Comparison of ENCODE assay signal across 2 cellular contexts in genomic region chr12:6965714-6966113, GRCh38.
TF ChIP-seq lines count a peak whose summit lies in the region.

No MANE protein-coding gene starts in this region.

TF ChIP-seq in HEK293, 187 proteins besides CTCF, POLR2A, EP300 and RAD21:
- peak; percentile 38 for TF ChIP-seq GLIS1 (tag by site-specific recombination; IDR thresholded peaks at IDR 0.05)
- no peak for TF ChIP-seq MZF1 (tag by site-specific recombination; IDR thresholded peaks at IDR 0.05; ENCODE audit: borderline replicate concordance)
- 0 out of 2 replicates have a peak, but pooled peaks have one; percentile 3 for TF ChIP-seq ZNF366 (tag by site-specific recombination; conservative IDR thresholded peaks at IDR 0.05)
- TF ChIP-seq ZNF140 (tag by site-specific recombination; IDR thresholded peaks at IDR 0.05) = no peak
- TF ChIP-seq TCF7L2 (IDR thresholded peaks at IDR 0.05; ENCODE audit: borderline replicate concordance, low read depth, low read length) = no peak
- TF ChIP-seq ZNF600 (tag by site-specific recombination; IDR thresholded peaks at IDR 0.05) = no peak
- TF ChIP-seq WT1 (tag by site-specific recombination; IDR thresholded peaks at IDR 0.05) = 0 out of 2 replicates have a peak, but pooled peaks have one; percentile 27
- TF ChIP-seq ZNF704 (tag by site-specific recombination; IDR thresholded peaks at IDR 0.05) = no peak
- TF ChIP-seq ZNF529 (tag by site-specific recombination; IDR thresholded peaks at IDR 0.05; ENCODE audit: insufficient replicate concordance) = no peak
- 0 out of 2 replicates have a peak, but pooled peaks have one; percentile 12 for TF ChIP-seq ZSCAN30 (tag by site-specific recombination; IDR thresholded peaks at IDR 0.05)
- peak; percentile 42; the same call in 1 of the 2 replicates for TF ChIP-seq SP2 (tag by site-specific recombination; IDR thresholded peaks at IDR 0.05)

TF ChIP-seq in GM12878, 131 proteins besides CTCF, POLR2A, EP300 and RAD21:
- TF ChIP-seq SIN3A (IDR thresholded peaks at IDR 0.05; ENCODE audit: low read depth, low read length) = no peak
- TF ChIP-seq ZBED1 (IDR thresholded peaks at IDR 0.05; ENCODE audit: borderline replicate concordance) = no peak
- TF ChIP-seq NR2C2 (IDR thresholded peaks at IDR 0.05; ENCODE audit: borderline replicate concordance, control insufficient read depth, insufficient read length, low read depth) = no peak
- no peak for TF ChIP-seq FOXK2 (IDR thresholded peaks at IDR 0.05)
- TF ChIP-seq BMI1 (IDR thresholded peaks at IDR 0.05; ENCODE audit: borderline replicate concordance) = no peak
- TF ChIP-seq GATAD2B (conservative IDR thresholded peaks at IDR 0.05; ENCODE audit: low read depth) = no peak
- TF ChIP-seq STAT1 (conservative IDR thresholded peaks at IDR 0.05) = no peak
- no peak for TF ChIP-seq FOXM1 (IDR thresholded peaks at IDR 0.05; ENCODE audit: low read depth, low read length)
- no peak for TF ChIP-seq CHD1 (IDR thresholded peaks at IDR 0.05; ENCODE audit: low read depth, low read length)
- TF ChIP-seq SREBF1 (IDR thresholded peaks at IDR 0.05; ENCODE audit: low read length) = no peak
- no peak for TF ChIP-seq MTA2 (IDR thresholded peaks at IDR 0.05; ENCODE audit: low read depth)
- TF ChIP-seq JUND (IDR thresholded peaks at IDR 0.05; ENCODE audit: low read depth, low read length) = no peak
- no peak for TF ChIP-seq SRF (IDR thresholded peaks at IDR 0.05; ENCODE audit: low read depth in 2 of 2, low read length in 2 of 2)
- no peak for TF ChIP-seq RELA (IDR thresholded peaks at IDR 0.05; ENCODE audit: borderline replicate concordance, partially characterized antibody)
- no peak for TF ChIP-seq SIX5 (IDR thresholded peaks at IDR 0.05; ENCODE audit: low read depth, low read length, severe bottlenecking)
- TF ChIP-seq NR2C1 (IDR thresholded peaks at IDR 0.05) = no peak
- TF ChIP-seq MAX (IDR thresholded peaks at IDR 0.05; ENCODE audit: low read depth, low read length) = no peak
- no peak for TF ChIP-seq POU2F2 (IDR thresholded peaks at IDR 0.05; ENCODE audit: borderline replicate concordance, low read depth, low read length)
- no peak for TF ChIP-seq SUZ12 (IDR thresholded peaks at IDR 0.05; ENCODE audit: unreplicated experiment)
- TF ChIP-seq CBFB (IDR thresholded peaks at IDR 0.05; ENCODE audit: low read depth) = no peak
